ENCODE assay signal across 14 cellular contexts in the genomic region with DNA sequence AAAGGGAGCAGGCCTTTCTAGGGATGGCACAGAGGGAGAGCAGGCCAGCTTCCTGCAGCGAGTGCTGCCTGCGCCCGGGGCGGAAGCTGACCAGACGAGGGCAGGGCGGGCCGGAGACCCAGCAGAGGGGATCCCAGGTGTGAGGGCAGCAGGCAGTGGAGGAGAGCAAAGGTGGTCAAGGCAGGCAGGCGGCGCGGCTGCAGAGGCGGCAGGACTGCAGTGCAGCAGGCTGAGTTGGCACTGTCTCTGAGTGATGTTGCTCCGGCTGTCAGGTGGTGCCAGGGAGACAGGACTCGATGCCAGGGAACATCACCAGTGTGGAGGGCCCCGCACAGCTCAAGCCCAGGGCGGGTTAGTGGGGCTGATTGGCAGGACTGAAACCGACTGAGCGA. TPM values are rescaled to one million over a fixed set of nuclear protein-coding genes. Genes with fewer than 3 reads are reported as not detected.
DNase-seq lines count a peak whose midpoint lies in the region; ATAC-seq and TF ChIP-seq lines count a peak whose summit lies in the region.
"Had no signal": no experiment of that assay in that cellular context is flagged by ENCODE, and none has a peak within 500 bp of the region (broad histone marks: within the 10 kb centered on the region; RNA-seq: fewer than 3 reads in every experiment).

No MANE protein-coding gene starts in this region.

- no peaks in the 10 kb centered on the region for H3K4me1 ChIP-seq in GM23338 (ENCODE audit: insufficient read depth)
- H3K4me1 ChIP-seq in SJSA1 (replicated peaks), result peaks cover 19% of the 10 kb centered on the region
- H3K4me1 ChIP-seq in colonic mucosa, result no peaks in the 10 kb centered on the region

- no peak overlapping the region for H3K4me3 ChIP-seq in GM23338
- no peak overlapping the region for H3K4me3 ChIP-seq in SJSA1
- no peak overlapping the region for H3K4me3 ChIP-seq in colonic mucosa
- H3K4me3 ChIP-seq: smooth muscle cell had no signal

- H3K27me3 Mint-ChIP-seq in GM23338 (ENCODE audit: insufficient read depth, low read depth, poor library complexity), result peaks cover 20% of the 10 kb centered on the region
- peaks cover 14% of the 10 kb centered on the region for H3K27me3 Mint-ChIP-seq in glutamatergic neuron (ENCODE audit: unreplicated experiment)

- peak overlapping the region; percentile 17; the same call in 1 of the 2 replicates for H3K27ac Mint-ChIP-seq in GM23338
- H3K27ac Mint-ChIP-seq in glutamatergic neuron (ENCODE audit: unreplicated experiment), result no peak overlapping the region
- H3K27ac Mint-ChIP-seq: CD8-positive, alpha-beta T cell had no signal

- DNase-seq in GM23338 (ENCODE audit: low spot score) (no peak), SJSA1 (ENCODE audit: low read depth in 1 of 2, low spot score in 2 of 2) (no peak), glutamatergic neuron (no peak), sciatic nerve (ENCODE audit: low spot score) (peak; percentile 59), colonic mucosa (no peak), DMS79 (lab: John Stamatoyannopoulos, UW) (no peak), iPS-NIHi11 (ENCODE audit: low spot score) (no peak)
- no peak for DNase-seq in stimulated activated CD4-positive, alpha-beta T cell treated with anti-CD3 and anti-CD28 coated beads, Interleukin-4, amount 100 ng/mL, for 1 hour
- DNase-seq: activated CD4-positive, CD25-positive, alpha-beta regulatory T cell treated with anti-CD3 and anti-CD28 coated beads, Interleukin-2, amount 50 U/mL, for 72 hours; activated gamma-delta T cell; CD8-positive, alpha-beta T cell; NCI-H2227 treated with DMSO at 0.1 percent for 48 hours; SHP77 had no signal

- H3K36me3 ChIP-seq in GM23338 (ENCODE audit: insufficient read depth) (no peaks in the 10 kb centered on the region), SJSA1 (no peaks in the 10 kb centered on the region), colonic mucosa (no peaks in the 10 kb centered on the region)

- H3K4me2 ChIP-seq in GM23338, result no peak overlapping the region
- H3K4me2 ChIP-seq: smooth muscle cell had no signal

- TF ChIP-seq CTCF in GM23338 (conservative IDR thresholded peaks at IDR 0.05; ENCODE audit: low read depth in 2 of 2), result no peak
- TF ChIP-seq CTCF in glutamatergic neuron (IDR thresholded peaks at IDR 0.05; ENCODE audit: partially characterized antibody, unreplicated experiment), result no peak
- TF ChIP-seq CTCF in colonic mucosa (IDR thresholded peaks at IDR 0.05), result no peak

- ATAC-seq in GM23338 (no peak; the same call in 2 of the 3 replicates), sciatic nerve (peak; percentile 13)
- ATAC-seq: CD8-positive, alpha-beta T cell had no signal

- H3K27ac ChIP-seq in GM23338 (ENCODE audit: low read depth), result no peak overlapping the region
- H3K27ac ChIP-seq in SJSA1, result peak overlapping the region; percentile 55; the same call in 1 of the 2 replicates
- H3K27ac ChIP-seq in colonic mucosa, result no peak overlapping the region

- intact Hi-C loops in sciatic nerve (cut with DNase I) (no loop called here), colonic mucosa (cut with DNase I) (no loop called here)

- H3K9me2 ChIP-seq in GM23338 (ENCODE audit: insufficient read depth), result no peaks in the 10 kb centered on the region

- H3K4me3 Mint-ChIP-seq in GM23338 (no peak overlapping the region), glutamatergic neuron (ENCODE audit: unreplicated experiment) (peak overlapping the region; percentile 57)
- H3K4me3 Mint-ChIP-seq: CD8-positive, alpha-beta T cell had no signal

- H3K9me3 ChIP-seq in SJSA1 (replicated peaks), result no peaks in the 10 kb centered on the region
- no peaks in the 10 kb centered on the region for H3K9me3 ChIP-seq in colonic mucosa

- H3K36me3 Mint-ChIP-seq in GM23338 (ENCODE audit: low read depth) (no peaks in the 10 kb centered on the region), glutamatergic neuron (ENCODE audit: unreplicated experiment) (peaks cover 5% of the 10 kb centered on the region)

- H3K9me3 Mint-ChIP-seq in GM23338, result no peaks in the 10 kb centered on the region; the same call in 2 of the 3 replicates
- peaks cover 9% of the 10 kb centered on the region for H3K9me3 Mint-ChIP-seq in glutamatergic neuron (ENCODE audit: unreplicated experiment)
- H3K9me3 Mint-ChIP-seq: CD8-positive, alpha-beta T cell had no signal

- peaks cover 17% of the 10 kb centered on the region for H3K4me1 Mint-ChIP-seq in GM23338
- peaks cover 13% of the 10 kb centered on the region for H3K4me1 Mint-ChIP-seq in glutamatergic neuron (ENCODE audit: low read depth, unreplicated experiment)

- no peaks in the 10 kb centered on the region; the same call in 1 of the 2 replicates for H4K20me1 ChIP-seq in GM23338 (replicated peaks; ENCODE audit: insufficient read depth)

- H3K9ac ChIP-seq in colonic mucosa (ENCODE audit: low read depth in 2 of 2, low read length in 2 of 2), result no peak overlapping the region

- H3K79me2 ChIP-seq in GM23338 (replicated peaks; ENCODE audit: insufficient read depth), result no peaks in the 10 kb centered on the region

- no peaks in the 10 kb centered on the region for H3F3A ChIP-seq in GM23338 (replicated peaks; ENCODE audit: low read depth)

- no peak overlapping the region for H2AFZ ChIP-seq in GM23338

- H3K27me3 ChIP-seq in GM23338 (ENCODE audit: insufficient read depth) (no peaks in the 10 kb centered on the region), SJSA1 (replicated peaks) (no peaks in the 10 kb centered on the region), colonic mucosa (no peaks in the 10 kb centered on the region)

TF ChIP-seq in GM23338, 12 proteins besides CTCF, POLR2A, EP300 and RAD21:
- TF ChIP-seq EZH2phosphoT487 (IDR thresholded peaks at IDR 0.05; ENCODE audit: unreplicated experiment), result no peak
- TF ChIP-seq ZNF114 (CRISPR knock-in tag; IDR thresholded peaks at IDR 0.05), result no peak
- TF ChIP-seq EZH2 (IDR thresholded peaks at IDR 0.05; ENCODE audit: low read depth, unreplicated experiment), result no peak
- TF ChIP-seq, protein P1, sequence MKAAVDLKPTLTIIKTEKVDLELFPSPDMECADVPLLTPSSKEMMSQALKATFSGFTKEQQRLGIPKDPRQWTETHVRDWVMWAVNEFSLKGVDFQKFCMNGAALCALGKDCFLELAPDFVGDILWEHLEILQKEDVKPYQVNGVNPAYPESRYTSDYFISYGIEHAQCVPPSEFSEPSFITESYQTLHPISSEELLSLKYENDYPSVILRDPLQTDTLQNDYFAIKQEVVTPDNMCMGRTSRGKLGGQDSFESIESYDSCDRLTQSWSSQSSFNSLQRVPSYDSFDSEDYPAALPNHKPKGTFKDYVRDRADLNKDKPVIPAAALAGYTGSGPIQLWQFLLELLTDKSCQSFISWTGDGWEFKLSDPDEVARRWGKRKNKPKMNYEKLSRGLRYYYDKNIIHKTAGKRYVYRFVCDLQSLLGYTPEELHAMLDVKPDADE (IDR thresholded peaks at IDR 0.05), result no peak
- TF ChIP-seq NANOG (IDR thresholded peaks at IDR 0.05; ENCODE audit: borderline replicate concordance), result no peak
- TF ChIP-seq ZNF331 (CRISPR knock-in tag; IDR thresholded peaks at IDR 0.05; ENCODE audit: low read depth), result no peak
- no peak for TF ChIP-seq JUNB (IDR thresholded peaks at IDR 0.05; ENCODE audit: unreplicated experiment)
- no peak for TF ChIP-seq CREB1 (CRISPR knock-in tag; IDR thresholded peaks at IDR 0.05; ENCODE audit: low read depth)
- TF ChIP-seq POLR2AphosphoS5 (IDR thresholded peaks at IDR 0.05; ENCODE audit: low read depth), result no peak

RNA-seq across cellular contexts. Expression of a gene that starts 22.3 kb away (rescaled TPM):
- 73.5 and 80.2 TPM in 2 replicates for total RNA-seq in GM23338 (2014; rRNA removed; shearing (Covaris generic))
- polyA plus RNA-seq in GM23338 (2016; fragmentation: Nextera tagmentation; extraction: Ambion mirVana), result 10.6 and 11.0 TPM in 2 replicates
- total RNA-seq in SJSA1 (2014; rRNA removed; shearing (Covaris generic)), result 28.7 and 44.4 TPM in 2 replicates
- total RNA-seq in glutamatergic neuron (ENCODE audit: unreplicated experiment) (110 TPM), sciatic nerve (35.9 TPM), colonic mucosa (10 to 100 TPM; 16.0 to 19.3 TPM)
